ENCODE assay signal across 16 cellular contexts in the genomic region with DNA sequence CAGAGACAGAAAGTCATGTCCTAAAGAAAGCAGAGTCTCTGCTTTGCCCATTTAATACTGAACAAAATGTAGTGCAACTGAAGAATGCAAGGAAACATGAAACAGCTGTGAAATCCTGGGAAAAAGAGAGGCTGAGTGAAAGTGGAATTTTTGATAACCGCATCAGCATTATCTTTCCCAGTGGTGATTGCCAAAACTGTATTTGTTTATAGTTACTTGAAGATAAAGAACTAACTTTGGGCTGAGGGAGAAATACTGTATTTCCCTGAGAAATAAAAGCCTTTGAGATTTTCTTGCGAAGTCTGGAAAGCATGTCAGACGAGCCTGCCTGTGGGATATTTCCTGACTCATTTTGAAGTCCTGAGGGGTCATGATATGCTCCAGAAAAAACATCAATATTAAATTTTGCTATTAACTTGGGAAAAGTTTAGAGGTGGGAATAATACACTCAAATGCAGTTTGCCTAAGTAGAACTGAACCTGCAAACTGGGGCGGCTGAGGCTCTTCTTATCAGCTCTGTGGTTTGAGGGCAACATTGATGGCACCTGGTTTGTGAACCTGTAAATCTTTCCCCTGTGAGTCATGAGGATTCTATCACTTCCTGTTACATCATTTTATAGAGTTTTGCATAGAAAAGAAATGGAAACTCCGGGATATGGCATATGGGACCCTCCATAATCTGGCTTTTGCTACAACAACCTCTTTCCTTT.
A peak's percentile ranks its signal among the peaks of the same experiment; 100 is the strongest.
DNase-seq lines count a peak whose midpoint lies in the region; ATAC-seq, FAIRE-seq and TF ChIP-seq lines count a peak whose summit lies in the region.
"Had no signal": no experiment of that assay in that cellular context is flagged by ENCODE, and none has a peak within 500 bp of the region (broad histone marks: within the 10 kb centered on the region; RNA-seq: fewer than 3 reads in every experiment).

No MANE protein-coding gene starts in this region.

- no peaks in the 10 kb centered on the region for H3K9me3 Mint-ChIP-seq in activated T-helper 1 cell treated with anti-CD3 and anti-CD28 coated beads, Interleukin-12 subunit alpha, Interleukin-12 subunit beta, Interleukin-2, Interleukin-4 antibody, amounts not matched to agents 30 ng/mL and 10 ng/mL and 1 ng/mL, durations not matched to agents 14 hours and 24 hours and 36 hours

- DNase-seq in HK-2 (ENCODE audit: unreplicated experiment) (peak; percentile 12), bronchial epithelial cell (ENCODE audit: low read depth) (peak; percentile 62), iris pigment epithelial cell (ENCODE audit: low read depth) (peak; percentile 65), D721Med (ENCODE audit: insufficient read length, low spot score) (no peak)
- DNase-seq in activated T-helper 1 cell treated with anti-CD3 and anti-CD28 coated beads, Interleukin-12 subunit alpha, Interleukin-12 subunit beta, Interleukin-2, Interleukin-4 antibody, amounts not matched to agents 30 ng/mL and 10 ng/mL and 1 ng/mL, durations not matched to agents 14 hours and 24 hours and 36 hours (ENCODE audit: low spot score) = no peak
- DNase-seq in stimulated activated CD4-positive, alpha-beta T cell treated with anti-CD3 and anti-CD28 coated beads, Interleukin-4, amount 100 ng/mL, for 1 hour = no peak
- DNase-seq: body of pancreas; left colon; NCI-H2171; Peyer's patch; stimulated activated CD4-positive, alpha-beta T cell treated with anti-CD3 and anti-CD28 coated beads, Interleukin-4, amount 100 ng/mL, for 24 hours had no signal

- TF ChIP-seq CTCF in bronchial epithelial cell (IDR thresholded peaks at IDR 0.05; ENCODE audit: insufficient read depth, low read length, severe bottlenecking) = no peak
- TF ChIP-seq CTCF in D721Med (IDR thresholded peaks at IDR 0.05; ENCODE audit: insufficient read depth, missing control alignments) = no peak

- peak overlapping the region; percentile 11 for H2AFZ ChIP-seq in ACC112 (ENCODE audit: low read length, unreplicated experiment)
- H2AFZ ChIP-seq: parathyroid adenoma had no signal

- H3K4me3 Mint-ChIP-seq in activated T-helper 1 cell treated with anti-CD3 and anti-CD28 coated beads, Interleukin-12 subunit alpha, Interleukin-12 subunit beta, Interleukin-2, Interleukin-4 antibody, amounts not matched to agents 30 ng/mL and 10 ng/mL and 1 ng/mL, durations not matched to agents 14 hours and 24 hours and 36 hours = no peak overlapping the region
- H3K4me3 Mint-ChIP-seq: B cell had no signal

- no peaks in the 10 kb centered on the region for H3K27me3 Mint-ChIP-seq in activated T-helper 1 cell treated with anti-CD3 and anti-CD28 coated beads, Interleukin-12 subunit alpha, Interleukin-12 subunit beta, Interleukin-2, Interleukin-4 antibody, amounts not matched to agents 30 ng/mL and 10 ng/mL and 1 ng/mL, durations not matched to agents 14 hours and 24 hours and 36 hours (ENCODE audit: insufficient read depth)
- H3K27me3 Mint-ChIP-seq: B cell had no signal

- FAIRE-seq in bronchial epithelial cell (lab: Jason Lieb, UNC) = no peak
- no peak for FAIRE-seq in D721Med (lab: Jason Lieb, UNC)

- H3K27ac Mint-ChIP-seq in activated T-helper 1 cell treated with anti-CD3 and anti-CD28 coated beads, Interleukin-12 subunit alpha, Interleukin-12 subunit beta, Interleukin-2, Interleukin-4 antibody, amounts not matched to agents 30 ng/mL and 10 ng/mL and 1 ng/mL, durations not matched to agents 14 hours and 24 hours and 36 hours = no peak overlapping the region
- H3K27ac Mint-ChIP-seq: B cell had no signal

- H3K79me2 ChIP-seq in ACC112 (ENCODE audit: control insufficient read depth, insufficient read depth, low read length, unreplicated experiment) = no peaks in the 10 kb centered on the region
- H3K79me2 ChIP-seq: parathyroid adenoma had no signal

- no peak for ATAC-seq in GM19328 (IDR thresholded peaks at IDR 0.05; ENCODE audit: unreplicated experiment)
- ATAC-seq: body of pancreas, left colon had no signal

- H3K4me1 ChIP-seq in ACC112 (ENCODE audit: control insufficient read depth, insufficient read depth, low read length, unreplicated experiment) = no peaks in the 10 kb centered on the region
- H3K4me1 ChIP-seq: body of pancreas, parathyroid adenoma, Peyer's patch had no signal

- intact Hi-C loops in activated T-helper 1 cell treated with anti-CD3 and anti-CD28 coated beads, Interleukin-12 subunit alpha, Interleukin-12 subunit beta, Interleukin-2, Interleukin-4 antibody, amounts not matched to agents 30 ng/mL and 10 ng/mL and 1 ng/mL, durations not matched to agents 14 hours and 24 hours and 36 hours (cut with micrococcal nuclease) = no loop called here

- no peaks in the 10 kb centered on the region for H3K4me1 Mint-ChIP-seq in activated T-helper 1 cell treated with anti-CD3 and anti-CD28 coated beads, Interleukin-12 subunit alpha, Interleukin-12 subunit beta, Interleukin-2, Interleukin-4 antibody, amounts not matched to agents 30 ng/mL and 10 ng/mL and 1 ng/mL, durations not matched to agents 14 hours and 24 hours and 36 hours (ENCODE audit: low read depth)
- H3K4me1 Mint-ChIP-seq: B cell had no signal

- no peaks in the 10 kb centered on the region for H3K27me3 ChIP-seq in ACC112 (ENCODE audit: insufficient read depth, low read length)
- H3K27me3 ChIP-seq in bronchial epithelial cell (ENCODE audit: control insufficient read depth, insufficient read depth, low read length) = no peaks in the 10 kb centered on the region
- H3K27me3 ChIP-seq: body of pancreas, Peyer's patch had no signal

- H3K36me3 ChIP-seq in ACC112 (ENCODE audit: insufficient read depth, low read length) = no peaks in the 10 kb centered on the region
- no peaks in the 10 kb centered on the region for H3K36me3 ChIP-seq in bronchial epithelial cell (ENCODE audit: control insufficient read depth, insufficient read depth, low read length)
- H3K36me3 ChIP-seq: Peyer's patch had no signal

- H3K4me3 ChIP-seq in ACC112 (ENCODE audit: low read depth, low read length) = 0 out of 2 replicates have a peak overlapping the region, but pooled peaks have one; percentile 10
- H3K4me3 ChIP-seq in bronchial epithelial cell (ENCODE audit: low read depth, low read length) = no peak overlapping the region
- H3K4me3 ChIP-seq: body of pancreas, Peyer's patch had no signal

- no peak overlapping the region for H3K27ac ChIP-seq in ACC112 (ENCODE audit: low read depth, low read length)
- H3K27ac ChIP-seq: body of pancreas, KMS-11, parathyroid adenoma, Peyer's patch had no signal

- H3K36me3 Mint-ChIP-seq in activated T-helper 1 cell treated with anti-CD3 and anti-CD28 coated beads, Interleukin-12 subunit alpha, Interleukin-12 subunit beta, Interleukin-2, Interleukin-4 antibody, amounts not matched to agents 30 ng/mL and 10 ng/mL and 1 ng/mL, durations not matched to agents 14 hours and 24 hours and 36 hours (ENCODE audit: low read depth) = no peaks in the 10 kb centered on the region

Comparison
In these comparisons a context has a peak if more than half of its experiments do, and no peak if none do; other contexts are left out.
1. DNase-seq: peak in HK-2 (single experiment), bronchial epithelial cell (single experiment) and iris pigment epithelial cell (single experiment); none in activated T-helper 1 cell treated with anti-CD3 and anti-CD28 coated beads, Interleukin-12 subunit alpha, Interleukin-12 subunit beta, Interleukin-2, Interleukin-4 antibody, amounts not matched to agents 30 ng/mL and 10 ng/mL and 1 ng/mL, durations not matched to agents 14 hours and 24 hours and 36 hours (single experiment), D721Med (single experiment) and stimulated activated CD4-positive, alpha-beta T cell treated with anti-CD3 and anti-CD28 coated beads, Interleukin-4, amount 100 ng/mL, for 1 hour (single experiment).